15 cellular contexts compared by ENCODE assay signal in genomic region chr12:132138941-132139871, GRCh38. TPM values are rescaled to one million over a fixed set of nuclear protein-coding genes. Genes with fewer than 3 reads are reported as not detected.
A peak's percentile ranks its signal among the peaks of the same experiment; 100 is the strongest.
DNase-seq lines count a peak whose midpoint lies in the region; TF ChIP-seq lines count a peak whose summit lies in the region.
"Had no signal": no experiment of that assay in that cellular context is flagged by ENCODE, and none has a peak within 500 bp of the region (broad histone marks: within the 10 kb centered on the region; RNA-seq: fewer than 3 reads in every experiment).

No MANE protein-coding gene starts in this region.

- no peak overlapping the region for H3K4me3 Mint-ChIP-seq in T-helper 2 cell treated with Interferon-gamma antibody and Interleukin-4, amounts not matched to agents 5 μg/mL and 100 μg/mL, for 36 hours
- H3K4me3 Mint-ChIP-seq in CD14-positive monocyte (peak overlapping the region in 1 of 2 donors; percentile 24), MCF 10A (ENCODE audit: unreplicated experiment) (no peak overlapping the region), mesothelial cell of epicardium (peak overlapping the region; percentile 20)

- CTCF ChIA-PET in MCF 10A (lab: Yijun Ruan, JAX): interaction anchor here (0.6 kb wide), 1 partner anchor 91 kb away, joined by 3 read pairs; no protein-coding TSS in a partner anchor
- CTCF ChIA-PET in HEK293T (lab: Yijun Ruan, JAX): no interaction called here

- no peaks in the 10 kb centered on the region for H3K27me3 Mint-ChIP-seq in T-helper 2 cell treated with Interferon-gamma antibody and Interleukin-4, amounts not matched to agents 5 μg/mL and 100 μg/mL, for 36 hours (ENCODE audit: low read depth)
- H3K27me3 Mint-ChIP-seq in CD14-positive monocyte (ENCODE audit: low read depth in 3 of 3) (peaks cover 0 to 3% (median 0%) of the 10 kb centered on the region in 3 donors), MCF 10A (ENCODE audit: insufficient read depth, unreplicated experiment) (no peaks in the 10 kb centered on the region), mesothelial cell of epicardium (ENCODE audit: low read depth) (peaks cover 1% of the 10 kb centered on the region)

- TF ChIP-seq CTCF in CD14-positive monocyte (IDR thresholded peaks at IDR 0.05): no peak
- no peak for TF ChIP-seq CTCF in MCF 10A (IDR thresholded peaks at IDR 0.05; ENCODE audit: unreplicated experiment)
- TF ChIP-seq CTCF in mesothelial cell of epicardium (IDR thresholded peaks at IDR 0.05; ENCODE audit: unreplicated experiment): no peak

- H3K27ac Mint-ChIP-seq in T-helper 2 cell treated with Interferon-gamma antibody and Interleukin-4, amounts not matched to agents 5 μg/mL and 100 μg/mL, for 36 hours: peak overlapping the region; percentile 31
- H3K27ac Mint-ChIP-seq in CD14-positive monocyte (no peak overlapping the region), MCF 10A (ENCODE audit: low read depth, unreplicated experiment) (no peak overlapping the region), mesothelial cell of epicardium (no peak overlapping the region)
- H3K27ac Mint-ChIP-seq: CD8-positive, alpha-beta memory T cell had no signal

- intact Hi-C loops in CD14-positive monocyte (cut with micrococcal nuclease) (no loop called here), MCF 10A (cut with micrococcal nuclease) (no loop called here)

- no peaks in the 10 kb centered on the region for H3K9me3 Mint-ChIP-seq in T-helper 2 cell treated with Interferon-gamma antibody and Interleukin-4, amounts not matched to agents 5 μg/mL and 100 μg/mL, for 36 hours
- peaks cover 0 to 6% (median 0%) of the 10 kb centered on the region in 7 donors for H3K9me3 Mint-ChIP-seq in CD14-positive monocyte
- H3K9me3 Mint-ChIP-seq in MCF 10A (ENCODE audit: unreplicated experiment): no peaks in the 10 kb centered on the region
- H3K9me3 Mint-ChIP-seq in mesothelial cell of epicardium: no peaks in the 10 kb centered on the region
- H3K9me3 Mint-ChIP-seq: CD8-positive, alpha-beta memory T cell had no signal

- peaks cover 23% of the 10 kb centered on the region for H3K36me3 Mint-ChIP-seq in T-helper 2 cell treated with Interferon-gamma antibody and Interleukin-4, amounts not matched to agents 5 μg/mL and 100 μg/mL, for 36 hours (ENCODE audit: low read depth)
- H3K36me3 Mint-ChIP-seq in CD14-positive monocyte (peaks cover 34 to 47% of the 10 kb centered on the region in 2 donors), MCF 10A (ENCODE audit: insufficient read depth, unreplicated experiment) (peaks cover 38% of the 10 kb centered on the region), mesothelial cell of epicardium (peaks cover 12% of the 10 kb centered on the region)

- no peak for DNase-seq in T-helper 2 cell treated with Interferon-gamma antibody and Interleukin-4, amounts not matched to agents 5 μg/mL and 100 μg/mL, for 36 hours (ENCODE audit: low spot score)
- DNase-seq in T-helper 2 cell (no peak), CD14-positive monocyte (ENCODE audit: low spot score) (peak; percentile 17), MCF 10A (ENCODE audit: unreplicated experiment) (no peak), mesothelial cell of epicardium (ENCODE audit: low spot score in 2 of 2, unreplicated experiment in 2 of 2) (no peak), NCI-H2107 treated with DMSO at 0.1 percent for 48 hours (lab: John Stamatoyannopoulos, UW; ENCODE audit: unreplicated experiment) (no peak), HEK293T (ENCODE audit: extremely low spot score) (no peak)
- DNase-seq in activated CD4-positive, alpha-beta T cell treated with anti-CD3 and anti-CD28 coated beads for 1 hour: no peak
- DNase-seq: DMS79 treated with DMSO at 0.1 percent for 48 hours, HCEC 1CT, KG1, NCI-H1436 treated with DMSO at 0.1 percent for 48 hours, NCI-H2081, NCI-H510A treated with DMSO at 0.1 percent for 48 hours had no signal

- POLR2A ChIA-PET in MCF 10A (lab: Yijun Ruan, JAX): interaction anchor here (0.7 kb wide), 1 partner anchor 211 kb away, joined by 3 read pairs; no protein-coding TSS in a partner anchor
- POLR2A ChIA-PET in HEK293T (lab: Yijun Ruan, JAX): no interaction called here

- H3K4me1 Mint-ChIP-seq in T-helper 2 cell treated with Interferon-gamma antibody and Interleukin-4, amounts not matched to agents 5 μg/mL and 100 μg/mL, for 36 hours (ENCODE audit: low read depth): peaks cover 6% of the 10 kb centered on the region
- H3K4me1 Mint-ChIP-seq in CD14-positive monocyte (peaks cover 9% of the 10 kb centered on the region), MCF 10A (ENCODE audit: insufficient read depth, unreplicated experiment) (no peaks in the 10 kb centered on the region), mesothelial cell of epicardium (peaks cover 5% of the 10 kb centered on the region)

- BruUV-seq in MCF 10A (replicated peaks; lab: Mats Ljungman, UMichigan): TSS peak; percentile 29

TF ChIP-seq in HEK293T, 16 proteins besides CTCF, POLR2A, EP300 and RAD21:
- TF ChIP-seq NFRKB (IDR thresholded peaks at IDR 0.05) (no peak), LEF1 (IDR thresholded peaks at IDR 0.05; ENCODE audit: borderline replicate concordance) (no peak), FOXK2 (IDR thresholded peaks at IDR 0.05) (no peak), FOXM1 (IDR thresholded peaks at IDR 0.05; ENCODE audit: borderline replicate concordance) (no peak), SP1 (IDR thresholded peaks at IDR 0.05) (no peak), L3MBTL2 (conservative IDR thresholded peaks at IDR 0.05) (no peak), HDGF (IDR thresholded peaks at IDR 0.05; ENCODE audit: borderline replicate concordance) (no peak), ZNF384 (IDR thresholded peaks at IDR 0.05) (no peak), SUZ12 (IDR thresholded peaks at IDR 0.05) (no peak), TARDBP (IDR thresholded peaks at IDR 0.05) (no peak)
TF ChIP-seq in HEK293T: peak in this region for 0.

RNA-seq across cellular contexts. Expression of gene DDX51, which starts 4.9 kb away (rescaled TPM):
- 1 to 10 TPM; 1.7 to 2.7 TPM for polyA plus RNA-seq in CD14-positive monocyte
- total RNA-seq in MCF 10A (2022): 18.3 and 24.0 TPM in 2 replicates
- 31.4 to 34.0 TPM (median 32.5 TPM) in 3 replicates for total RNA-seq in mesothelial cell of epicardium

RNA-seq across cellular contexts. Expression of gene NOC4L, which starts 5.1 kb away (rescaled TPM):
- 10 to 100 TPM; 17.9 to 18.0 TPM for polyA plus RNA-seq in CD14-positive monocyte
- total RNA-seq in MCF 10A (2022) (24.2 and 32.0 TPM in 2 replicates), mesothelial cell of epicardium (24.3 to 27.4 TPM (median 25.1 TPM) in 3 replicates)
